8 cellular contexts compared by ENCODE assay signal in the genomic region with DNA sequence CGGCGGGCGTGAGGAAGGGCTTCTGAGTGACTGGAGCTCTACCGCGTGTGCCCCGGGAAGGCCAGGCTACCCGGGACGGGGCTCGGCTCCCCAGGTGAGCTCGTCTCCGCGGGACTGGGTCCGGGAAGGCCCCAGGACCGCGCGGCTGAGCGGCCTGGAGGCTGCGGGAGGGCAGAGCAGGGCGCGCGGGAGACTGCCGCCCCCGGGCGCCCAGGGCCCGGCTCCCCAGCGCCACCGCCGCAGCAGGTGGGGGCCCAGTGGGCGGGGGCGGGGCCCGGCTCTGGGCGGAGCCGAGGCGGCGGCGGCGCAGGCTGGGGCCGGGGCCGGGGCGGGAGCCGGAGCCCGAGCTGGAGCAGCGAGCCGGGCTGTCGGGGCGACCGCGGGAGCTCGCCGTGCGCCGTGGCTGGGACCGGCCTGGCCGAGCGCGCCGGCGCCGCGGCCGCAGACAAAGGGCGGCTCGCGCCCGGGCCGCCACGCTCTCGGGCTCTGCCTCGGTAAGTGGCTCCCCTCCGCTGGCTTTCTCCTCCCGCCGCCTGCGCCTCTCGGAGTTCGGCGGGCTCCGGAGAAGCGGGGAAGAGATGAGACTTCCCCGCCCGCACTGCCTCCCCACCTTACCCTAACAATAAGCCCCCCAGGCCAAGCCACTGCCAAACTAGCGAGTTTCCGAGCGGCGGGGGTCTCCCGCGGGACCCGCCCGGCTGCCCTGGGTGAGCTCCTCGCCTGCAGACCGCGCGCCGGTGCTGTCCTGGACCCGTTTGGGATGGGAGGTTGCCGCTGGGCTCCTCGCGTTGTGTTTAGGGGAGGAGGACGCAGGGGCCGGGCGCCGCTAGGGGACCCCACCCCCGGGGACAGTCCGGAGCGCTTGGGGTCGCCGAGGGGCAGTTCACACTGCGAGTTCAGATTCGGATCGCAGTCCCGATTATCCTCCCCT. TPM values are rescaled to one million over a fixed set of nuclear protein-coding genes. Genes with fewer than 3 reads are reported as not detected.
DNase-seq lines count a peak whose midpoint lies in the region; ATAC-seq and TF ChIP-seq lines count a peak whose summit lies in the region.

TSS of gene MAPK4 (plus strand) at position 338 of the 931 bp plus-strand sequence. CDS start 103,872 bp downstream, outside the sequence.

- peaks cover 2% of the 10 kb centered on the region for H3K27me3 ChIP-seq in cardiac muscle cell

- H3K36me3 ChIP-seq in cardiac muscle cell = no peaks in the 10 kb centered on the region

- no peak for TF ChIP-seq CTCF in LNCaP clone FGC (IDR thresholded peaks at IDR 0.05; ENCODE audit: control insufficient read depth, extremely low read depth, insufficient read depth)
- no peak for TF ChIP-seq CTCF in cardiac muscle cell (IDR thresholded peaks at IDR 0.05; ENCODE audit: low read depth, low read length)
- no peak for TF ChIP-seq CTCF in omental fat pad (IDR thresholded peaks at IDR 0.05)

- no peak within 1 kb of the TSS for H3K27ac Mint-ChIP-seq in activated naive CD4-positive, alpha-beta T cell treated with anti-CD3 and anti-CD28 coated beads, Interleukin-2, amount 50 U/mL, for 72 hours

- H3K4me1 ChIP-seq in cardiac muscle cell (ENCODE audit: low read depth) = peaks cover 18% of the 10 kb centered on the region

- H3K9me3 ChIP-seq in cardiac muscle cell (ENCODE audit: low read depth) = no peaks in the 10 kb centered on the region

- H3K9me3 Mint-ChIP-seq in activated naive CD4-positive, alpha-beta T cell treated with anti-CD3 and anti-CD28 coated beads, Interleukin-2, amount 50 U/mL, for 72 hours = peaks cover 7 to 8% of the 10 kb centered on the region in 2 donors

- peak within 1 kb of the TSS; percentile 21 for H3K27ac ChIP-seq in cardiac muscle cell

- DNase-seq in AG20443 (ENCODE audit: low spot score) = peak; percentile 76
- DNase-seq in LNCaP clone FGC (ENCODE audit: low read depth) = no peak
- DNase-seq in activated naive CD4-positive, alpha-beta T cell treated with anti-CD3 and anti-CD28 coated beads, Interleukin-2, amount 50 U/mL, for 72 hours (ENCODE audit: low spot score in 2 of 2) = peak in 1 of 2 donors; percentile 24
- DNase-seq in cardiac muscle cell (ENCODE audit: low read depth in 1 of 2, low spot score in 1 of 2) = peak; percentile 42 to 76
- DNase-seq in omental fat pad (ENCODE audit: low spot score) = no peak
- no peak for DNase-seq in NCI-H187 treated with DMSO at 0.1 percent for 48 hours (lab: John Stamatoyannopoulos, UW)

- peaks cover 4 to 15% of the 10 kb centered on the region in 2 donors for H3K36me3 Mint-ChIP-seq in activated naive CD4-positive, alpha-beta T cell treated with anti-CD3 and anti-CD28 coated beads, Interleukin-2, amount 50 U/mL, for 72 hours

- H3K4me3 ChIP-seq in LNCaP clone FGC (ENCODE audit: low read depth, low read length) = peak within 1 kb of the TSS; percentile 66
- H3K4me3 ChIP-seq in cardiac muscle cell = peak within 1 kb of the TSS; percentile 76

- ATAC-seq in GM18907 (IDR thresholded peaks at IDR 0.05; ENCODE audit: unreplicated experiment) (peak; percentile 61), omental fat pad (ENCODE audit: low FRiP score) (peak; percentile 83), GM21576 (IDR thresholded peaks at IDR 0.05; ENCODE audit: unreplicated experiment) (no peak)
- peak; percentile 9 to 85 for ATAC-seq in activated naive CD4-positive, alpha-beta T cell treated with anti-CD3 and anti-CD28 coated beads, Interleukin-2, amount 50 U/mL, for 72 hours

RNA-seq across cellular contexts. Expression of gene MAPK4, which starts in this region (rescaled TPM):
- total RNA-seq in activated naive CD4-positive, alpha-beta T cell treated with anti-CD3 and anti-CD28 coated beads, Interleukin-2, amount 50 U/mL, for 72 hours = not detected
- total RNA-seq in cardiac muscle cell (62.3 and 68.9 TPM in 2 replicates), omental fat pad (under 1 TPM in 2 of 4 donors, not detected in 2; 0.12 to 0.28 TPM)
- 36.9 and 45.4 TPM in 2 replicates for polyA plus RNA-seq in cardiac muscle cell

Comparison
In these comparisons a context has a peak if more than half of its experiments do, and no peak if none do; other contexts are left out.
1. RNA of gene MAPK4 (total RNA-seq): 62.3 to 68.9 TPM in cardiac muscle cell; 0.12 to 0.28 TPM in omental fat pad and not detected in activated naive CD4-positive, alpha-beta T cell treated with anti-CD3 and anti-CD28 coated beads, Interleukin-2, amount 50 U/mL, for 72 hours; every median in the first group is over 10 times any median in the second.
2. Peak in ATAC-seq in activated naive CD4-positive, alpha-beta T cell treated with anti-CD3 and anti-CD28 coated beads, Interleukin-2, amount 50 U/mL, for 72 hours; RNA of the gene not detected or under 1 TPM.
3. Peak in ATAC-seq in omental fat pad; RNA of the gene not detected or under 1 TPM.
4. DNase-seq: peak in AG20443 (single experiment) and cardiac muscle cell (2 of 2); none in LNCaP clone FGC (single experiment), omental fat pad (single experiment) and NCI-H187 treated with DMSO at 0.1 percent for 48 hours (single experiment).